Comparison of ENCODE assay signal across 1 cellular context in genomic region chr15:63109498-63110290, GRCh38.
TF ChIP-seq lines count a peak whose summit lies in the region.

No MANE protein-coding gene starts in this region.

TF ChIP-seq in liver, 16 proteins besides CTCF, POLR2A, EP300 and RAD21 (continued from another document):
- no peak for TF ChIP-seq ATF3 (IDR thresholded peaks at IDR 0.05)
- TF ChIP-seq TAF1 (conservative IDR thresholded peaks at IDR 0.05), result no peak
- peak in 1 of 2 donors; percentile 39 for TF ChIP-seq JUND (IDR thresholded peaks at IDR 0.05)
- peak; percentile 72 for TF ChIP-seq SP1 (IDR thresholded peaks at IDR 0.05)
- TF ChIP-seq HNF4G (IDR thresholded peaks at IDR 0.05), result peak; percentile 85
- TF ChIP-seq RXRA (IDR thresholded peaks at IDR 0.05), result peak; percentile 45 to 50
